Comparison of ENCODE assay signal across 10 cellular contexts in the genomic region with DNA sequence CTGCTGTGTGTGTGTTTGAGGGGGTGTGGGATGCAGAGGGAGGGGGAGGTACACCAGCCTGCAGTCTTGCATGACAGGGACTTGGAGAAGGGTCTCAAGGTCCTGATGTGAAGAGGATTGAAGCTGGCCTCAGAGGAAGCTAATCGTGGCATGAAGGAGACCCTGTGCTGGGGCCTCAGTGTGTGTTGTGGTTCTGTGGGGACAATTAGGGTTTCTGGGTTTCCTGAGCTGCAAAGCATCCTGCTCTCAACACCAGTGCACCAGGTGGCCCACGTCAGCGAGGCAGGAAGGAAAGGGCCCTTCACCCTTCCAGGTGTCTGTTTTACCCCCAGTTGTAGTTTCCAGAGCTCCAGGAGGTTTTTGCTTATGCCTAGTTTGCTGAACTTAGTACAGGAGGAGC. TPM values are rescaled to one million over a fixed set of nuclear protein-coding genes. Genes with fewer than 3 reads are reported as not detected.
DNase-seq lines count a peak whose midpoint lies in the region; ATAC-seq and TF ChIP-seq lines count a peak whose summit lies in the region.
"Had no signal": no experiment of that assay in that cellular context is flagged by ENCODE, and none has a peak within 500 bp of the region (broad histone marks: within the 10 kb centered on the region; RNA-seq: fewer than 3 reads in every experiment).

No MANE protein-coding gene starts in this region.

- H3K4me3 Mint-ChIP-seq in activated T-helper 2 cell treated with anti-CD3 and anti-CD28 coated beads, Interferon-gamma antibody, Interleukin-2, Interleukin-4, amounts not matched to agents 10 μg/mL and 5 μg/mL and 100 μg/mL, durations not matched to agents 14 hours and 24 hours and 36 hours (ENCODE audit: low read depth) = peak overlapping the region; percentile 28
- H3K4me3 Mint-ChIP-seq in mesothelial cell of epicardium = no peak overlapping the region
- H3K4me3 Mint-ChIP-seq: nephron had no signal

- H4K20me1 ChIP-seq in KMS-11 (ENCODE audit: insufficient read depth) (no peaks in the 10 kb centered on the region), GM23248 (ENCODE audit: insufficient read depth) (no peaks in the 10 kb centered on the region)

- H3K4me3 ChIP-seq in KMS-11 (IDR thresholded peaks at IDR 0.05; ENCODE audit: insufficient read depth, low read depth, low read length) (no peak overlapping the region), GM23248 (no peak overlapping the region)

- no peaks in the 10 kb centered on the region for H3K27me3 Mint-ChIP-seq in activated T-helper 2 cell treated with anti-CD3 and anti-CD28 coated beads, Interferon-gamma antibody, Interleukin-2, Interleukin-4, amounts not matched to agents 10 μg/mL and 5 μg/mL and 100 μg/mL, durations not matched to agents 14 hours and 24 hours and 36 hours (ENCODE audit: low read depth)
- peaks cover 12% of the 10 kb centered on the region for H3K27me3 Mint-ChIP-seq in mesothelial cell of epicardium (ENCODE audit: low read depth)

- H2AFZ ChIP-seq in KMS-11 (ENCODE audit: low read depth) (no peak overlapping the region), GM23248 (no peak overlapping the region)

- H3K9me2 ChIP-seq in GM23248 (ENCODE audit: insufficient read depth) = no peaks in the 10 kb centered on the region

- peaks cover 92% of the 10 kb centered on the region for H3K4me1 Mint-ChIP-seq in activated T-helper 2 cell treated with anti-CD3 and anti-CD28 coated beads, Interferon-gamma antibody, Interleukin-2, Interleukin-4, amounts not matched to agents 10 μg/mL and 5 μg/mL and 100 μg/mL, durations not matched to agents 14 hours and 24 hours and 36 hours (ENCODE audit: low read depth)
- H3K4me1 Mint-ChIP-seq in mesothelial cell of epicardium = peaks cover 8% of the 10 kb centered on the region
- H3K4me1 Mint-ChIP-seq: nephron had no signal

- peak overlapping the region; percentile 82 for H3K27ac ChIP-seq in KMS-11
- no peak overlapping the region for H3K27ac ChIP-seq in GM23248
- H3K27ac ChIP-seq: HL-60 had no signal

- peaks cover 8% of the 10 kb centered on the region for H3K9me3 Mint-ChIP-seq in activated T-helper 2 cell treated with anti-CD3 and anti-CD28 coated beads, Interferon-gamma antibody, Interleukin-2, Interleukin-4, amounts not matched to agents 10 μg/mL and 5 μg/mL and 100 μg/mL, durations not matched to agents 14 hours and 24 hours and 36 hours
- peaks cover 7% of the 10 kb centered on the region for H3K9me3 Mint-ChIP-seq in mesothelial cell of epicardium

- no peaks in the 10 kb centered on the region for H3K9me3 ChIP-seq in GM23248 (ENCODE audit: low read depth)

- H3K27ac Mint-ChIP-seq in activated T-helper 2 cell treated with anti-CD3 and anti-CD28 coated beads, Interferon-gamma antibody, Interleukin-2, Interleukin-4, amounts not matched to agents 10 μg/mL and 5 μg/mL and 100 μg/mL, durations not matched to agents 14 hours and 24 hours and 36 hours = peak overlapping the region; percentile 66
- no peak overlapping the region for H3K27ac Mint-ChIP-seq in mesothelial cell of epicardium
- H3K27ac Mint-ChIP-seq: nephron had no signal

- no peaks in the 10 kb centered on the region for H3F3A ChIP-seq in GM23248 (ENCODE audit: insufficient read depth)

- H3K36me3 ChIP-seq in KMS-11 (ENCODE audit: insufficient read depth) = no peaks in the 10 kb centered on the region
- H3K36me3 ChIP-seq in GM23248 (ENCODE audit: low read depth) = no peaks in the 10 kb centered on the region

- DNase-seq in activated T-helper 2 cell treated with anti-CD3 and anti-CD28 coated beads, Interferon-gamma antibody, Interleukin-2, Interleukin-4, amounts not matched to agents 10 μg/mL and 5 μg/mL and 100 μg/mL, durations not matched to agents 14 hours and 24 hours and 36 hours (ENCODE audit: low spot score) = peak; percentile 70
- DNase-seq in stimulated activated CD8-positive, alpha-beta memory T cell treated with anti-CD3 and anti-CD28 coated beads, Interleukin-4, amount 100 ng/mL, for 24 hours (ENCODE audit: low read depth) = peak; percentile 22
- no peak for DNase-seq in pons (ENCODE audit: low spot score)
- no peak for DNase-seq in GM03348 (ENCODE audit: low spot score)
- DNase-seq in GM23248 = no peak
- DNase-seq in mesothelial cell of epicardium (ENCODE audit: low spot score in 2 of 2, unreplicated experiment in 2 of 2) = no peak

- 93 to 98% methylated on average over 3 of the region's 3 CpGs for WGBS in GM23248 (ENCODE audit: low coverage in 1 of 2, low lambda C conversion rate in 2 of 2, missing lambda C conversion rate in 2 of 2), 2 experiments

- ATAC-seq in GM19452 (IDR thresholded peaks at IDR 0.05; ENCODE audit: unreplicated experiment) = peak; percentile 30

- intact Hi-C loops in activated T-helper 2 cell treated with anti-CD3 and anti-CD28 coated beads, Interferon-gamma antibody, Interleukin-2, Interleukin-4, amounts not matched to agents 10 μg/mL and 5 μg/mL and 100 μg/mL, durations not matched to agents 14 hours and 24 hours and 36 hours (cut with micrococcal nuclease) = no loop called here

- H3K9ac ChIP-seq in KMS-11 (no peak overlapping the region), GM23248 (no peak overlapping the region)

- H3K27me3 ChIP-seq in KMS-11 (ENCODE audit: insufficient read depth, low read depth) = no peaks in the 10 kb centered on the region
- no peaks in the 10 kb centered on the region for H3K27me3 ChIP-seq in GM23248 (replicated peaks; ENCODE audit: insufficient read depth)

- in situ Hi-C loops in GM23248 (cut with MboI) = no loop called here

- peaks cover 92% of the 10 kb centered on the region for H3K4me1 ChIP-seq in KMS-11 (ENCODE audit: low read depth, poor library complexity, severe bottlenecking)
- no peaks in the 10 kb centered on the region; the same call in 1 of the 2 replicates for H3K4me1 ChIP-seq in GM23248 (ENCODE audit: insufficient read depth)

- TF ChIP-seq CTCF in KMS-11 (conservative IDR thresholded peaks at IDR 0.05; ENCODE audit: low read depth, low read length) = no peak
- no peak for TF ChIP-seq CTCF in mesothelial cell of epicardium (IDR thresholded peaks at IDR 0.05; ENCODE audit: unreplicated experiment)

- H3K4me2 ChIP-seq in KMS-11 (peak overlapping the region; percentile 57), GM23248 (ENCODE audit: unreplicated experiment) (no peak overlapping the region)

- H3K79me2 ChIP-seq in KMS-11 (ENCODE audit: insufficient read depth, low read depth) = no peaks in the 10 kb centered on the region
- H3K79me2 ChIP-seq in GM23248 (ENCODE audit: insufficient read depth) = no peaks in the 10 kb centered on the region

- peaks cover 14% of the 10 kb centered on the region for H3K36me3 Mint-ChIP-seq in activated T-helper 2 cell treated with anti-CD3 and anti-CD28 coated beads, Interferon-gamma antibody, Interleukin-2, Interleukin-4, amounts not matched to agents 10 μg/mL and 5 μg/mL and 100 μg/mL, durations not matched to agents 14 hours and 24 hours and 36 hours (ENCODE audit: low read depth)
- H3K36me3 Mint-ChIP-seq in mesothelial cell of epicardium = no peaks in the 10 kb centered on the region

RNA-seq across cellular contexts. Expression of a gene that starts 52.8 kb away (rescaled TPM):
- total RNA-seq in activated T-helper 2 cell treated with anti-CD3 and anti-CD28 coated beads, Interferon-gamma antibody, Interleukin-2, Interleukin-4, amounts not matched to agents 10 μg/mL and 5 μg/mL and 100 μg/mL, durations not matched to agents 14 hours and 24 hours and 36 hours = 11.2 and 11.6 TPM in 2 replicates
- total RNA-seq in GM23248 (2014; rRNA removed; shearing (Covaris generic)) = 0.25 TPM in 1 of 2 replicates, not detected in the other
- polyA plus RNA-seq in GM23248 (2016; fragmentation: Nextera tagmentation; extraction: Ambion mirVana) = 0.19 and 0.20 TPM in 2 replicates
- total RNA-seq in mesothelial cell of epicardium = 0.23 to 0.31 TPM (median 0.27 TPM) in 3 replicates

Comparison
In these comparisons a context has a peak if more than half of its experiments do, and no peak if none do; other contexts are left out.
1. DNase-seq: peak in activated T-helper 2 cell treated with anti-CD3 and anti-CD28 coated beads, Interferon-gamma antibody, Interleukin-2, Interleukin-4, amounts not matched to agents 10 μg/mL and 5 μg/mL and 100 μg/mL, durations not matched to agents 14 hours and 24 hours and 36 hours (single experiment) and stimulated activated CD8-positive, alpha-beta memory T cell treated with anti-CD3 and anti-CD28 coated beads, Interleukin-4, amount 100 ng/mL, for 24 hours (single experiment); none in pons (single experiment), GM03348 (single experiment), GM23248 (single experiment) and mesothelial cell of epicardium (0 of 2).